In the genomic region with DNA sequence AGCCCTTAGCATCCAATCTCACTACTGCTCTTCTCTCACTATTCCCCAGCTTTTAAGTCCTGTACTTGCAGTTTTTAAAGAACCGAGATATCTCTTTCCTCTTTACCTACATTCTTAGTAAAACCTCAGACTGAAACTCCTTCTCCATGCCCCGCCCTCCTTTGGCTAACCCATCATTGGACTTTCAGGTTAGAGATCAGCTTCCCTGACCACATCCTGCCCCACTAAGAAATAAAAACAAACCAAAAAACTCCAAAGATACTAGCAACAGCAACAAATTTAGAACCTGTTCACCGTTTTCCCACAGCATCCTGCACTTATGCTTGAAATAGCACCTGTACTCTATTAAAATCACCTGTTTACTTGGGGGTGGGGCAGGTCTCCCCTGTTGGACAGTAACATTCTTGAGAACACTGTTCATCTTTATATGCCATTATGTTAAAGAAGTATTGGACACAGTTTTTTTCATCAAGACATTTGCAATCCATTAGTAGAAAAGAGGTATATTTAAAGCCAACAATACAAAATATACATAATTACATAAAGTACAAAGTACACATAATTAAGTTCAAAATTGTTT, we compare ENCODE assay signal across 10 cellular contexts. TPM values are rescaled to one million over a fixed set of nuclear protein-coding genes. Genes with fewer than 3 reads are reported as not detected.
DNase-seq lines count a peak whose midpoint lies in the region; ATAC-seq and FAIRE-seq lines count a peak whose summit lies in the region.
"Had no signal": no experiment of that assay in that cellular context is flagged by ENCODE, and none has a peak within 500 bp of the region (broad histone marks: within the 10 kb centered on the region; RNA-seq: fewer than 3 reads in every experiment).

No MANE protein-coding gene starts in this region.

- no peaks in the 10 kb centered on the region for H3K27me3 ChIP-seq in small intestine (ENCODE audit: control insufficient read depth in 2 of 2, insufficient read depth in 2 of 2, low read length in 2 of 2)
- H3K27me3 ChIP-seq: left lung had no signal

- no peak for FAIRE-seq in small intestine (lab: Jason Lieb, UNC)
- FAIRE-seq: endothelial cell of umbilical vein had no signal

- H3K36me3 ChIP-seq in small intestine (ENCODE audit: control insufficient read depth in 2 of 2, insufficient read depth in 2 of 2, low read length in 2 of 2), result no peaks in the 10 kb centered on the region
- H3K36me3 ChIP-seq: left lung had no signal

- peaks cover 55% of the 10 kb centered on the region for H3K4me1 Mint-ChIP-seq in activated CD4-positive, alpha-beta T cell treated with anti-CD3 and anti-CD28 coated beads, Interleukin-2, amount 10 ng/mL, durations not matched to agents 7 days and 5 days

- POLR2A ChIA-PET in activated CD4-positive, alpha-beta T cell treated with anti-CD3 and anti-CD28 coated beads, Interleukin-2, amount 10 ng/mL, durations not matched to agents 7 days and 5 days (lab: Charles Lee), result interaction anchor here (0.5 kb wide), 1 partner anchor 49 kb away, joined by 6 read pairs; no protein-coding TSS in a partner anchor

- CTCF ChIA-PET in activated CD4-positive, alpha-beta T cell treated with anti-CD3 and anti-CD28 coated beads, Interleukin-2, amount 10 ng/mL, durations not matched to agents 7 days and 5 days (lab: Charles Lee), result interaction anchor here (1.4 to 1.6 kb wide), 2 partner anchors 19 to 26 kb away, joined by 5 to 6 read pairs; no protein-coding TSS in a partner anchor

- H3K36me3 Mint-ChIP-seq in activated CD4-positive, alpha-beta T cell treated with anti-CD3 and anti-CD28 coated beads, Interleukin-2, amount 10 ng/mL, durations not matched to agents 7 days and 5 days (ENCODE audit: low read depth), result peaks cover 8% of the 10 kb centered on the region

- peak overlapping the region; percentile 84 for H3K27ac Mint-ChIP-seq in activated CD4-positive, alpha-beta T cell treated with anti-CD3 and anti-CD28 coated beads, Interleukin-2, amount 10 ng/mL, durations not matched to agents 7 days and 5 days

- H3K9me3 Mint-ChIP-seq in activated CD4-positive, alpha-beta T cell treated with anti-CD3 and anti-CD28 coated beads, Interleukin-2, amount 10 ng/mL, durations not matched to agents 7 days and 5 days, result peaks cover 8% of the 10 kb centered on the region

- H3K27ac ChIP-seq in small intestine (ENCODE audit: low read depth in 1 of 2, low read length in 1 of 2), result no peak overlapping the region
- H3K27ac ChIP-seq: left lung had no signal

- H3K27me3 Mint-ChIP-seq in activated CD4-positive, alpha-beta T cell treated with anti-CD3 and anti-CD28 coated beads, Interleukin-2, amount 10 ng/mL, durations not matched to agents 7 days and 5 days, result no peaks in the 10 kb centered on the region

- peak; percentile 90 for DNase-seq in activated CD4-positive, alpha-beta T cell treated with anti-CD3 and anti-CD28 coated beads, Interleukin-2, amount 10 ng/mL, durations not matched to agents 7 days and 5 days
- DNase-seq in small intestine (peak; percentile 55), NCI-H524 treated with DMSO at 0.1 percent for 48 hours (lab: John Stamatoyannopoulos, UW) (no peak), cerebellar nuclear complex (lab: John Stamatoyannopoulos, UW) (no peak), NCI-H1048 (lab: John Stamatoyannopoulos, UW) (no peak), H4 (ENCODE audit: low spot score) (no peak)
- DNase-seq: left lung had no signal

- H3K4me3 ChIP-seq in small intestine (ENCODE audit: low read depth in 1 of 2, low read length in 2 of 2), result no peak overlapping the region
- H3K4me3 ChIP-seq: left lung had no signal

- H3K4me3 Mint-ChIP-seq in activated CD4-positive, alpha-beta T cell treated with anti-CD3 and anti-CD28 coated beads, Interleukin-2, amount 10 ng/mL, durations not matched to agents 7 days and 5 days, result peak overlapping the region; percentile 49

- ATAC-seq in GM18873 (IDR thresholded peaks at IDR 0.05; ENCODE audit: low FRiP score, unreplicated experiment), result peak; percentile 55
- ATAC-seq in HG02938 (IDR thresholded peaks at IDR 0.05; ENCODE audit: unreplicated experiment), result peak; percentile 86
- ATAC-seq: left lung had no signal

- 65 to 70% (median 68%) methylated on average over 3 of the region's 3 CpGs for WGBS in small intestine, 3 donors

- no peaks in the 10 kb centered on the region for H3K9me3 ChIP-seq in small intestine (ENCODE audit: control insufficient read depth, low read depth)
- H3K9me3 ChIP-seq: left lung had no signal

- no peaks in the 10 kb centered on the region for H3K4me1 ChIP-seq in small intestine (ENCODE audit: control insufficient read depth in 2 of 2, insufficient read depth in 1 of 2, low read depth in 1 of 2, low read length in 1 of 2)
- H3K4me1 ChIP-seq: left lung had no signal

RNA-seq across cellular contexts. Expression of a gene that starts 16.3 kb away (rescaled TPM):
- total RNA-seq in activated CD4-positive, alpha-beta T cell treated with anti-CD3 and anti-CD28 coated beads, Interleukin-2, amount 10 ng/mL, durations not matched to agents 7 days and 5 days, result 10 to 100 TPM; 51.2 to 62.0 TPM
- 10 to 100 TPM; 25.2 to 37.8 (median 36.7) TPM for polyA plus RNA-seq in small intestine
- total RNA-seq in H4 (2014; rRNA removed; shearing (Covaris generic)), result 15.3 and 21.7 TPM in 2 replicates

Comparison
In these comparisons a context has a peak if more than half of its experiments do, and no peak if none do; other contexts are left out.
1. DNase-seq: peak in activated CD4-positive, alpha-beta T cell treated with anti-CD3 and anti-CD28 coated beads, Interleukin-2, amount 10 ng/mL, durations not matched to agents 7 days and 5 days (single experiment) and small intestine (single experiment); none in NCI-H524 treated with DMSO at 0.1 percent for 48 hours (single experiment), cerebellar nuclear complex (0 of 2), NCI-H1048 (single experiment) and H4 (single experiment).